Comparison of ENCODE assay signal across 11 cellular contexts in genomic region chr12:6205144-6205539, GRCh38. TPM values are rescaled to one million over a fixed set of nuclear protein-coding genes. Genes with fewer than 3 reads are reported as not detected.
DNase-seq lines count a peak whose midpoint lies in the region; ATAC-seq, FAIRE-seq and TF ChIP-seq lines count a peak whose summit lies in the region.
"Had no signal": no experiment of that assay in that cellular context is flagged by ENCODE, and none has a peak within 500 bp of the region (broad histone marks: within the 10 kb centered on the region; RNA-seq: fewer than 3 reads in every experiment).

No MANE protein-coding gene starts in this region.

- no peaks in the 10 kb centered on the region for H3K9me3 Mint-ChIP-seq in astrocyte (ENCODE audit: unreplicated experiment)
- H3K9me3 Mint-ChIP-seq: CD4-positive, CD25-positive, alpha-beta regulatory T cell had no signal

- no peaks in the 10 kb centered on the region for H3K36me3 Mint-ChIP-seq in astrocyte (ENCODE audit: low read depth, unreplicated experiment)

- H3K9me3 ChIP-seq in astrocyte (ENCODE audit: insufficient read depth, low read depth, low read length) (no peaks in the 10 kb centered on the region), iPS DF 6.9 (ENCODE audit: control insufficient read depth, insufficient read depth, low read length) (no peaks in the 10 kb centered on the region), sigmoid colon (no peaks in the 10 kb centered on the region)

- FAIRE-seq in astrocyte (lab: Jason Lieb, UNC) (no peak), HTR-8/SVneo (lab: Jason Lieb, UNC) (no peak)
- FAIRE-seq: RCC 7860 had no signal

- no peak overlapping the region for H3K9ac ChIP-seq in astrocyte (ENCODE audit: low read length)

- H3K4me1 Mint-ChIP-seq in astrocyte (ENCODE audit: low read depth, unreplicated experiment): peaks cover 18% of the 10 kb centered on the region

- intact Hi-C loops in sigmoid colon (cut with DNase I): no loop called here

- H3K27me3 ChIP-seq in H7 (ENCODE audit: control insufficient read depth, insufficient read depth, low read length) (no peaks in the 10 kb centered on the region), astrocyte (ENCODE audit: insufficient read depth, low read length) (no peaks in the 10 kb centered on the region), iPS DF 6.9 (ENCODE audit: control insufficient read depth, insufficient read depth, low read length) (no peaks in the 10 kb centered on the region), sigmoid colon (no peaks in the 10 kb centered on the region)

- no peak for ATAC-seq in HG03135 (IDR thresholded peaks at IDR 0.05; ENCODE audit: unreplicated experiment)

- TF ChIP-seq EP300 in sigmoid colon (IDR thresholded peaks at IDR 0.05): no peak

- H3K4me3 Mint-ChIP-seq in astrocyte (ENCODE audit: unreplicated experiment): no peak overlapping the region
- H3K4me3 Mint-ChIP-seq: CD4-positive, CD25-positive, alpha-beta regulatory T cell had no signal

- H3K27ac ChIP-seq in astrocyte (ENCODE audit: low read depth, low read length) (no peak overlapping the region), iPS DF 6.9 (ENCODE audit: low read length) (peak overlapping the region; percentile 40), sigmoid colon (peak overlapping the region; percentile 95 to 100 (median 98))

- H3K36me3 ChIP-seq in H7 (replicated peaks; ENCODE audit: control insufficient read depth, insufficient read depth, low read length): no peaks in the 10 kb centered on the region; the same call in 1 of the 2 replicates
- H3K36me3 ChIP-seq in astrocyte (ENCODE audit: insufficient read depth, low read length): no peaks in the 10 kb centered on the region
- peaks cover 3% of the 10 kb centered on the region; the same call in 1 of the 2 replicates for H3K36me3 ChIP-seq in iPS DF 6.9 (ENCODE audit: control insufficient read depth, insufficient read depth, low read length)
- H3K36me3 ChIP-seq in sigmoid colon: peaks cover 0 to 8% (median 0%) of the 10 kb centered on the region in 4 donors

- WGBS in iPS DF 6.9 (ENCODE audit: insufficient coverage, insufficient read length): no CpG with 5 or more reads among the region's 8 CpGs
- 20 to 32% methylated on average over 8 of the region's 8 CpGs for WGBS in sigmoid colon, 2 donors

- no peak for TF ChIP-seq CTCF in astrocyte (IDR thresholded peaks at IDR 0.05; ENCODE audit: insufficient read depth, low read depth, low read length)
- TF ChIP-seq CTCF in sigmoid colon (IDR thresholded peaks at IDR 0.05): no peak

- H2AFZ ChIP-seq in astrocyte (ENCODE audit: low read depth, low read length): peak overlapping the region; percentile 4

- DNase-seq in H7 (peak; percentile 81), astrocyte (ENCODE audit: low read depth) (no peak), iPS DF 6.9 (ENCODE audit: low read depth, low spot score) (no peak), sigmoid colon (peak; percentile 93), HTR-8/SVneo (ENCODE audit: insufficient read length, low spot score) (no peak), NCI-H345 treated with DMSO at 0.1 percent for 48 hours (lab: John Stamatoyannopoulos, UW; ENCODE audit: unreplicated experiment) (no peak), A172 (ENCODE audit: low spot score) (no peak)
- DNase-seq: CD4-positive, CD25-positive, alpha-beta regulatory T cell; Kasumi-1 had no signal

- peaks cover 14% of the 10 kb centered on the region for H3K4me1 ChIP-seq in astrocyte (ENCODE audit: insufficient read depth, low read length)
- peaks cover 21% of the 10 kb centered on the region for H3K4me1 ChIP-seq in iPS DF 6.9 (ENCODE audit: control insufficient read depth, insufficient read depth, low read length)
- H3K4me1 ChIP-seq in sigmoid colon: peaks cover 0 to 89% (median 88%) of the 10 kb centered on the region in 4 donors

- no peak for TF ChIP-seq POLR2A in sigmoid colon (IDR thresholded peaks at IDR 0.05)

- peaks cover 36% of the 10 kb centered on the region for H3K79me2 ChIP-seq in astrocyte (ENCODE audit: insufficient read depth, low read length)

- H4K20me1 ChIP-seq in astrocyte (ENCODE audit: insufficient read depth, low read length): peaks cover 22% of the 10 kb centered on the region

- no peaks in the 10 kb centered on the region for H3K27me3 Mint-ChIP-seq in astrocyte (ENCODE audit: low read depth, unreplicated experiment)

- H3K4me2 ChIP-seq in astrocyte (ENCODE audit: low read length): no peak overlapping the region

- H3K27ac Mint-ChIP-seq in astrocyte (ENCODE audit: unreplicated experiment): peak overlapping the region; percentile 49

- H3K4me3 ChIP-seq in H7 (ENCODE audit: insufficient read depth, low read depth, low read length): no peak overlapping the region
- no peak overlapping the region for H3K4me3 ChIP-seq in astrocyte (ENCODE audit: insufficient read depth, low read depth, low read length)
- H3K4me3 ChIP-seq in iPS DF 6.9 (ENCODE audit: low read length): no peak overlapping the region
- peak overlapping the region in 3 of 4 donors; percentile 3 to 16 (median 10) for H3K4me3 ChIP-seq in sigmoid colon

RNA-seq across cellular contexts. Expression of gene CD9, which starts 4.9 kb away (rescaled TPM):
- total RNA-seq in H7 (2014; rRNA removed; shearing (Covaris generic)): 266 and 274 TPM in 2 replicates
- total RNA-seq in astrocyte (46.0 and 52.2 TPM in 2 replicates), sigmoid colon (100 to 1,000 TPM; 240 to 453 (median 303) TPM)
- polyA plus RNA-seq in sigmoid colon: 100 to 1,000 TPM; 180 to 548 (median 335) TPM
- total RNA-seq in A172 (2014; rRNA removed; shearing (Covaris generic)): 107 and 128 TPM in 2 replicates

Comparison
In these comparisons a context has a peak if more than half of its experiments do, and no peak if none do; other contexts are left out.
1. DNase-seq: peak in H7 (single experiment) and sigmoid colon (single experiment); none in astrocyte (single experiment), iPS DF 6.9 (single experiment), HTR-8/SVneo (single experiment), NCI-H345 treated with DMSO at 0.1 percent for 48 hours (single experiment) and A172 (single experiment).
2. H3K4me3 ChIP-seq: peak in sigmoid colon (3 of 4); none in H7 (single experiment), astrocyte (single experiment) and iPS DF 6.9 (single experiment).